14 cellular contexts compared by ENCODE assay signal in genomic region chr10:101215397-101216206, GRCh38. TPM values are rescaled to one million over a fixed set of nuclear protein-coding genes. Genes with fewer than 3 reads are reported as not detected.
DNase-seq lines count a peak whose midpoint lies in the region; ATAC-seq and TF ChIP-seq lines count a peak whose summit lies in the region.
"Had no signal": no experiment of that assay in that cellular context is flagged by ENCODE, and none has a peak within 500 bp of the region (broad histone marks: within the 10 kb centered on the region; RNA-seq: fewer than 3 reads in every experiment).

No MANE protein-coding gene starts in this region.

- peaks cover 4% of the 10 kb centered on the region for H3K36me3 Mint-ChIP-seq in T-helper 17 cell (ENCODE audit: low read depth)
- H3K36me3 Mint-ChIP-seq in activated naive CD4-positive, alpha-beta T cell treated with anti-CD3 and anti-CD28 coated beads for 36 hours (ENCODE audit: low read depth) = no peaks in the 10 kb centered on the region

- H3K27ac Mint-ChIP-seq in T-helper 17 cell = peak overlapping the region; percentile 61
- no peak overlapping the region for H3K27ac Mint-ChIP-seq in activated naive CD4-positive, alpha-beta T cell treated with anti-CD3 and anti-CD28 coated beads for 36 hours

- H3K4me3 Mint-ChIP-seq in T-helper 17 cell = peak overlapping the region; percentile 88
- no peak overlapping the region for H3K4me3 Mint-ChIP-seq in activated naive CD4-positive, alpha-beta T cell treated with anti-CD3 and anti-CD28 coated beads for 36 hours

- intact Hi-C loops in activated naive CD4-positive, alpha-beta T cell treated with anti-CD3 and anti-CD28 coated beads for 36 hours (cut with micrococcal nuclease) = loop anchor here (1.0 to 5.0 kb wide), 3 partner anchors 11 to 565 kb away; no protein-coding TSS in a partner anchor

- H3K9ac ChIP-seq in iPS-18a (ENCODE audit: low read length) = no peak overlapping the region

- CTCF ChIA-PET in activated naive CD4-positive, alpha-beta T cell treated with anti-CD3 and anti-CD28 coated beads for 36 hours (lab: Charles Lee) = interaction anchor here (0.6 to 6.4 kb wide), 14 partner anchors 8 to 354 kb away, joined by 3 to 75 read pairs (median 9); partner anchors contain the start of gene LBX1

- peaks cover 86% of the 10 kb centered on the region for H3K27me3 Mint-ChIP-seq in T-helper 17 cell
- peaks cover 77% of the 10 kb centered on the region for H3K27me3 Mint-ChIP-seq in activated naive CD4-positive, alpha-beta T cell treated with anti-CD3 and anti-CD28 coated beads for 36 hours (ENCODE audit: low read depth)

- peaks cover 10% of the 10 kb centered on the region; the same call in 1 of the 2 replicates for H3K4me1 ChIP-seq in BE2C
- peaks cover 17% of the 10 kb centered on the region for H3K4me1 ChIP-seq in iPS-18a (ENCODE audit: control insufficient read depth, low read depth, low read length)

- H3K4me1 Mint-ChIP-seq in T-helper 17 cell = peaks cover 18% of the 10 kb centered on the region
- peaks cover 32% of the 10 kb centered on the region for H3K4me1 Mint-ChIP-seq in activated naive CD4-positive, alpha-beta T cell treated with anti-CD3 and anti-CD28 coated beads for 36 hours (ENCODE audit: low read depth)

- H3K9me3 ChIP-seq in BE2C = no peaks in the 10 kb centered on the region
- H3K9me3 ChIP-seq in T-helper 17 cell (ENCODE audit: control insufficient read depth, low read length, poor library complexity, severe bottlenecking) = no peaks in the 10 kb centered on the region
- peaks cover 4% of the 10 kb centered on the region for H3K9me3 ChIP-seq in iPS-18a (ENCODE audit: control insufficient read depth, low read depth, low read length)
- H3K9me3 ChIP-seq: ovary, tibial nerve had no signal

- DNase-seq in BE2C = no peak
- DNase-seq in DMS79 (lab: John Stamatoyannopoulos, UW) = peak; percentile 46
- DNase-seq in T-helper 17 cell = no peak
- no peak for DNase-seq in activated naive CD4-positive, alpha-beta T cell treated with anti-CD3 and anti-CD28 coated beads for 36 hours
- DNase-seq in occipital lobe (lab: John Stamatoyannopoulos, UW) = no peak
- DNase-seq: DMS 273 treated with DMSO at 0.1 percent for 48 hours had no signal

- H3K4me3 ChIP-seq in BE2C (ENCODE audit: low read depth, low read length) = peak overlapping the region; percentile 33; the same call in 1 of the 2 replicates
- H3K4me3 ChIP-seq in iPS-18a (ENCODE audit: low read length) = peak overlapping the region; percentile 6
- H3K4me3 ChIP-seq: ovary, tibial nerve had no signal

- H3K9me3 Mint-ChIP-seq in activated naive CD4-positive, alpha-beta T cell treated with anti-CD3 and anti-CD28 coated beads for 36 hours = no peaks in the 10 kb centered on the region
- H3K9me3 Mint-ChIP-seq: activated naive CD4-positive, alpha-beta T cell treated with anti-CD3 and anti-CD28 coated beads, Interleukin-2, amount 50 U/mL, for 72 hours; T-helper 1 cell treated with Interleukin-12 subunit alpha and Interleukin-12 subunit beta and Interleukin-4 antibody, amounts not matched to agents 30 μg/mL and 1 μg/mL, for 36 hours had no signal

- H3K27me3 ChIP-seq in BE2C = peaks cover 89% of the 10 kb centered on the region
- H3K27me3 ChIP-seq in iPS-18a (ENCODE audit: control insufficient read depth, insufficient read depth, low read length) = peaks cover 99% of the 10 kb centered on the region
- H3K27me3 ChIP-seq: ovary had no signal

- no peaks in the 10 kb centered on the region for H3K36me3 ChIP-seq in BE2C
- H3K36me3 ChIP-seq in iPS-18a (ENCODE audit: control insufficient read depth, low read depth, low read length) = no peaks in the 10 kb centered on the region
- H3K36me3 ChIP-seq: ovary, tibial nerve had no signal

- no peak overlapping the region for H3K27ac ChIP-seq in iPS-18a (ENCODE audit: low read length)
- H3K27ac ChIP-seq: ovary, tibial nerve had no signal

- no peak for ATAC-seq in T-helper 17 cell
- no peak for ATAC-seq in GM18909 (IDR thresholded peaks at IDR 0.05; ENCODE audit: poor library complexity, unreplicated experiment)

- TF ChIP-seq CTCF in BE2C (IDR thresholded peaks at IDR 0.05; ENCODE audit: low read depth, low read length) = no peak

RNA-seq across cellular contexts. Expression of gene LBX1, which starts 13.7 kb away (rescaled TPM):
- not detected for polyA plus RNA-seq in BE2C (2012; ENCODE audit: insufficient read depth, insufficient read length, low read depth)
- total RNA-seq in T-helper 17 cell = not detected
- not detected for total RNA-seq in activated naive CD4-positive, alpha-beta T cell treated with anti-CD3 and anti-CD28 coated beads for 36 hours
- not detected for total RNA-seq in occipital lobe
- total RNA-seq: activated naive CD4-positive, alpha-beta T cell treated with anti-CD3 and anti-CD28 coated beads, Interleukin-2, amount 50 U/mL, for 72 hours; left cardiac atrium; ovary had no signal
- polyA plus RNA-seq: BJ, ovary had no signal
